Comparison of ENCODE assay signal across 8 cellular contexts in the genomic region with DNA sequence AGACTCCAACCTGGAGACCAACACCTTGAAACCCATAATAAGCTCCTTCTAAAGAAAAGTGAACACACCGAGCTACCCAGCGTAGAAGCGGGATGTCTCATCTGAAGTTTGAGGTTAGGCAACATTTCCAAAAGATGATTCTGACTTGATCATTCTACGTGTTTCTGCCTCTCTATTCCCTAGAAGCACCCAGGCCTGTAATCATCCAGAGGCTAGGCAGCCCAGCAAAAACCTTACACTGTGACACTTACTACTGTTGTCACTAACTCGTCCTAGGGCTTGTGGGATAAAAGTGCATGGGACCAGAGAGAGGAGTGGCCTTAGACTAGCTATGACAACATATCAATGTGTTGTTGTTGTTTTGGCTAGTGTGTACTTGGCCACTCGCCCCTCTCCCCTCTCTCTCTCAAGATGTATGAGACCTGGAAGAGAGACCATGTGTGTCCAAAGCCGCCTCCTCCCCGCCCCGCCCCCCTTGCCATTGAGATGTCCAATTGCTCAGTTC. TPM values are rescaled to one million over a fixed set of nuclear protein-coding genes. Genes with fewer than 3 reads are reported as not detected.
DNase-seq lines count a peak whose midpoint lies in the region; ATAC-seq and TF ChIP-seq lines count a peak whose summit lies in the region.

No MANE protein-coding gene starts in this region.

- H3K4me1 ChIP-seq in DOHH2 (ENCODE audit: control insufficient read depth, low read length), result peaks cover 56% of the 10 kb centered on the region
- H3K4me1 ChIP-seq in ascending aorta, result peaks cover 0 to 14% of the 10 kb centered on the region in 2 donors

- peaks cover 55% of the 10 kb centered on the region for H3K79me2 ChIP-seq in DOHH2 (ENCODE audit: control insufficient read depth, low read length)

- H3K36me3 ChIP-seq in DOHH2 (ENCODE audit: control insufficient read depth, low read length) (peaks cover 52% of the 10 kb centered on the region), ascending aorta (peaks cover 12 to 21% of the 10 kb centered on the region in 2 donors)

- H3K27me3 ChIP-seq in DOHH2 (ENCODE audit: control insufficient read depth, low read length) (no peaks in the 10 kb centered on the region), ascending aorta (no peaks in the 10 kb centered on the region), layer of hippocampus (ENCODE audit: control insufficient read depth, insufficient read depth, low read length) (no peaks in the 10 kb centered on the region)

- H3K27ac ChIP-seq in DOHH2 (ENCODE audit: low read depth, low read length) (peak overlapping the region; percentile 84), ascending aorta (peak overlapping the region; percentile 87 to 91), layer of hippocampus (ENCODE audit: low read depth, low read length) (peak overlapping the region; percentile 96)

- H3K4me3 ChIP-seq in DOHH2 (ENCODE audit: low read length), result peak overlapping the region; percentile 93
- H3K4me3 ChIP-seq in ascending aorta, result peak overlapping the region; percentile 83 to 99

- peaks cover 2% of the 10 kb centered on the region; the same call in 1 of the 2 replicates for H3F3A ChIP-seq in DOHH2 (ENCODE audit: control insufficient read depth, insufficient read depth)

- no peaks in the 10 kb centered on the region for H3K9me2 ChIP-seq in DOHH2 (replicated peaks; ENCODE audit: control insufficient read depth, low read length)

- peak; percentile 20 to 30 for DNase-seq in Kasumi-1 (lab: John Stamatoyannopoulos, UW)
- peak in 1 of 2 donors; percentile 74 for DNase-seq in ascending aorta (ENCODE audit: low spot score in 2 of 2)
- peak; percentile 29 to 43 for DNase-seq in stimulated activated CD4-positive, alpha-beta T cell treated with anti-CD3 and anti-CD28 coated beads, Interleukin-4, amount 100 ng/mL, for 4 hours
- no peak for DNase-seq in NCI-H2081 treated with DMSO at 0.1 percent for 48 hours (lab: John Stamatoyannopoulos, UW)

- H3K9me3 ChIP-seq in DOHH2 (ENCODE audit: control insufficient read depth, insufficient read depth, low read length) (no peaks in the 10 kb centered on the region), ascending aorta (no peaks in the 10 kb centered on the region)

- no peaks in the 10 kb centered on the region for H4K20me1 ChIP-seq in DOHH2 (ENCODE audit: control insufficient read depth, insufficient read depth, low read depth, low read length)

- H3K4me2 ChIP-seq in DOHH2 (ENCODE audit: low read length), result peak overlapping the region; percentile 79

- intact Hi-C loops in ascending aorta (cut with DNase I), result loop anchor here (10.0 kb wide), 2 partner anchors 839 to 1669 kb away; a partner anchor contains a TSS

- TF ChIP-seq CTCF in DOHH2 (IDR thresholded peaks at IDR 0.05; ENCODE audit: low read depth, low read length, poor library complexity, severe bottlenecking) (no peak), ascending aorta (IDR thresholded peaks at IDR 0.05) (no peak)

- ATAC-seq in HG02884 (IDR thresholded peaks at IDR 0.05; ENCODE audit: unreplicated experiment) (no peak), GM18519 (IDR thresholded peaks at IDR 0.05; ENCODE audit: low FRiP score, unreplicated experiment) (no peak)

RNA-seq across cellular contexts. Expression of a gene that starts 1.4 kb away (rescaled TPM):
- 13.3 TPM for total RNA-seq in ascending aorta
